Comparison of ENCODE assay signal across 11 cellular contexts in genomic region chr1:942864-943533, GRCh38. TPM values are rescaled to one million over a fixed set of nuclear protein-coding genes. Genes with fewer than 3 reads are reported as not detected.
DNase-seq lines count a peak whose midpoint lies in the region; ATAC-seq and TF ChIP-seq lines count a peak whose summit lies in the region.
"Had no signal": no experiment of that assay in that cellular context is flagged by ENCODE, and none has a peak within 500 bp of the region (broad histone marks: within the 10 kb centered on the region; RNA-seq: fewer than 3 reads in every experiment).

No MANE protein-coding gene starts in this region.

- no peak overlapping the region for H2AFZ ChIP-seq in Karpas-422 (ENCODE audit: low read length)

- H3K9me2 ChIP-seq in Karpas-422 (replicated peaks; ENCODE audit: insufficient read depth, low read length), result no peaks in the 10 kb centered on the region

- no peak overlapping the region for H3K27ac ChIP-seq in Karpas-422 (ENCODE audit: low read length)
- H3K27ac ChIP-seq in coronary artery, result peak overlapping the region in 1 of 2 donors; percentile 77
- H3K27ac ChIP-seq in mesodermal cell (ENCODE audit: low read depth, low read length, severe bottlenecking), result peak overlapping the region; percentile 10
- H3K27ac ChIP-seq: foreskin keratinocyte had no signal

- H3K9ac ChIP-seq in Karpas-422 (ENCODE audit: low read length), result no peak overlapping the region

- TF ChIP-seq CTCF in AG04449 (IDR thresholded peaks at IDR 0.05; ENCODE audit: insufficient read depth, low read length, missing control alignments) (no peak), coronary artery (IDR thresholded peaks at IDR 0.05) (no peak)

- ATAC-seq in HG02610 (IDR thresholded peaks at IDR 0.05; ENCODE audit: unreplicated experiment) (no peak), GM19395 (IDR thresholded peaks at IDR 0.05; ENCODE audit: unreplicated experiment) (no peak)
- ATAC-seq: foreskin keratinocyte had no signal

- H3K4me1 ChIP-seq in Karpas-422 (ENCODE audit: low read length), result peaks cover 28% of the 10 kb centered on the region
- H3K4me1 ChIP-seq in mesodermal cell (ENCODE audit: control insufficient read depth, insufficient read depth, low read length, poor library complexity, severe bottlenecking), result peaks cover 21% of the 10 kb centered on the region
- H3K4me1 ChIP-seq: foreskin keratinocyte had no signal

- H4K20me1 ChIP-seq in Karpas-422 (ENCODE audit: insufficient read depth, low read depth, low read length), result peaks cover 31% of the 10 kb centered on the region; the same call in 1 of the 2 replicates

- DNase-seq in AG04449 (ENCODE audit: low read depth, low spot score), result no peak
- peak; percentile 59 for DNase-seq in Karpas-422
- no peak for DNase-seq in coronary artery (ENCODE audit: low spot score)
- DNase-seq in HUDEP-2 (lab: John Stamatoyannopoulos, UW; ENCODE audit: unreplicated experiment in 76 of 76), result no peak
- no peak for DNase-seq in activated naive CD4-positive, alpha-beta T cell treated with Interleukin-2 at 50 U/mL for 16 hours
- DNase-seq: foreskin keratinocyte had no signal

- WGBS in mesodermal cell (ENCODE audit: insufficient coverage in 2 of 2), 2 experiments, result 19 to 33% methylated on average over 10 to 14 of the region's 27 CpGs

- no peaks in the 10 kb centered on the region for H3K9me3 ChIP-seq in Karpas-422 (ENCODE audit: low read length)
- no peaks in the 10 kb centered on the region for H3K9me3 ChIP-seq in mesodermal cell (ENCODE audit: control insufficient read depth, low read length)

- H3K4me3 ChIP-seq in AG04449 (ENCODE audit: low read depth, low read length) (peak overlapping the region; percentile 8; the same call in 1 of the 2 replicates), Karpas-422 (ENCODE audit: low read length) (no peak overlapping the region), coronary artery (peak overlapping the region; percentile 74), mesodermal cell (ENCODE audit: extremely low read depth, insufficient read depth, low read length, poor library complexity, severe bottlenecking) (peak overlapping the region; percentile 40)

- peak overlapping the region; percentile 60 for H3K4me2 ChIP-seq in Karpas-422 (ENCODE audit: low read depth, low read length, poor library complexity, severe bottlenecking)

- no peaks in the 10 kb centered on the region; the same call in 1 of the 2 replicates for H3K27me3 ChIP-seq in Karpas-422 (ENCODE audit: low read length)

- H3K36me3 ChIP-seq in Karpas-422 (ENCODE audit: insufficient read depth, low read length) (no peaks in the 10 kb centered on the region), mesodermal cell (ENCODE audit: control insufficient read depth, insufficient read depth, low read length) (peaks cover 36% of the 10 kb centered on the region)

- POLR2A ChIA-PET in AG04449 (lab: Yijun Ruan, JAX), result interaction anchor here (0.5 to 1.5 kb wide), 4 partner anchors 9 to 24 kb away, joined by 3 to 5 read pairs (median 4); partner anchors contain the start of genes NOC2L and PLEKHN1

- CTCF ChIA-PET in AG04449 (lab: Yijun Ruan, JAX), result interaction anchor here (0.6 to 7.6 kb wide), 4 partner anchors 13 to 73 kb away, joined by 3 to 67 read pairs (median 4); no protein-coding TSS in a partner anchor

- H3K79me2 ChIP-seq in Karpas-422 (ENCODE audit: low read length), result no peaks in the 10 kb centered on the region

RNA-seq across cellular contexts. Expression of gene NOC2L, which starts 16.1 kb away (rescaled TPM):
- 32.5 and 63.5 TPM in 2 replicates for total RNA-seq in Karpas-422 (2014; rRNA removed; shearing (Covaris generic); ENCODE audit: low replicate concordance)
- polyA plus RNA-seq in mesodermal cell (2013, experiment 1 of 2), result 75.0 TPM
- 63.3 TPM for polyA plus RNA-seq in mesodermal cell (2013, experiment 2 of 2)

RNA-seq across cellular contexts. Expression of gene KLHL17, which starts 17.4 kb away (rescaled TPM):
- 13.9 and 21.2 TPM in 2 replicates for total RNA-seq in Karpas-422 (2014; rRNA removed; shearing (Covaris generic); ENCODE audit: low replicate concordance)
- polyA plus RNA-seq in mesodermal cell (2013, experiment 1 of 2), result 34.7 TPM
- polyA plus RNA-seq in mesodermal cell (2013, experiment 2 of 2), result 25.9 TPM

RNA-seq across cellular contexts. Expression of gene SAMD11, which starts 19.3 kb away (rescaled TPM):
- not detected in 2 replicates for total RNA-seq in Karpas-422 (2014; rRNA removed; shearing (Covaris generic); ENCODE audit: low replicate concordance)
- 59.2 TPM for polyA plus RNA-seq in mesodermal cell (2013, experiment 1 of 2)
- 43.4 TPM for polyA plus RNA-seq in mesodermal cell (2013, experiment 2 of 2)
- total RNA-seq: foreskin keratinocyte, subcutaneous adipose tissue had no signal

RNA-seq across cellular contexts. Expression of gene PLEKHN1, which starts 23.3 kb away (rescaled TPM):
- 0.72 TPM in 1 of 2 replicates, not detected in the other for total RNA-seq in Karpas-422 (2014; rRNA removed; shearing (Covaris generic); ENCODE audit: low replicate concordance)
- polyA plus RNA-seq in mesodermal cell (2013, experiment 1 of 2), result 1.1 TPM
- polyA plus RNA-seq in mesodermal cell (2013, experiment 2 of 2), result 0.46 TPM

RNA-seq across cellular contexts. Expression of gene PERM1, which starts 38.9 kb away (rescaled TPM):
- not detected in 2 replicates for total RNA-seq in Karpas-422 (2014; rRNA removed; shearing (Covaris generic); ENCODE audit: low replicate concordance)
- polyA plus RNA-seq in mesodermal cell (2013, experiment 1 of 2), result not detected
- polyA plus RNA-seq in mesodermal cell (2013, experiment 2 of 2), result not detected
- total RNA-seq: foreskin keratinocyte, pulmonary artery endothelial cell had no signal
- polyA plus RNA-seq: foreskin keratinocyte had no signal
